Comparison of ENCODE assay signal across 14 cellular contexts in genomic region chr4:147310312-147310711, GRCh38.
DNase-seq lines count a peak whose midpoint lies in the region; ATAC-seq and TF ChIP-seq lines count a peak whose summit lies in the region.
"Had no signal": no experiment of that assay in that cellular context is flagged by ENCODE, and none has a peak within 500 bp of the region (broad histone marks: within the 10 kb centered on the region; RNA-seq: fewer than 3 reads in every experiment).

No MANE protein-coding gene starts in this region.

- TF ChIP-seq RAD21 in IMR-90 (IDR thresholded peaks at IDR 0.05; ENCODE audit: low read length): no peak

- no peak overlapping the region for H4K5ac ChIP-seq in IMR-90 (ENCODE audit: low read depth, low read length)

- intact Hi-C loops in IMR-90 (cut with micrococcal nuclease): loop anchor here (10.0 kb wide), 1 partner anchor 274 kb away; no protein-coding TSS in a partner anchor
- intact Hi-C loops in CD4-positive, alpha-beta memory T cell (cut with micrococcal nuclease): no loop called here
- intact Hi-C loops in adrenal gland (cut with DNase I): no loop called here

- H3K4me1 Mint-ChIP-seq in endodermal cell (peaks cover 3% of the 10 kb centered on the region), neural crest cell (peaks cover 67% of the 10 kb centered on the region)
- H3K4me1 Mint-ChIP-seq in CD4-positive, alpha-beta memory T cell: no peaks in the 10 kb centered on the region
- H3K4me1 Mint-ChIP-seq: CD4-positive, CD25-positive, alpha-beta regulatory T cell had no signal

- no peak overlapping the region for H2BK5ac ChIP-seq in IMR-90 (ENCODE audit: low read depth, low read length, poor library complexity, severe bottlenecking)

- no peak overlapping the region for H3K4me3 ChIP-seq in IMR-90 (ENCODE audit: insufficient read depth, low read depth, low read length)
- H3K4me3 ChIP-seq in endodermal cell (ENCODE audit: low read length): no peak overlapping the region
- no peak overlapping the region for H3K4me3 ChIP-seq in CD4-positive, alpha-beta memory T cell (ENCODE audit: low read length in 2 of 2)
- no peak overlapping the region for H3K4me3 ChIP-seq in adrenal gland
- H3K4me3 ChIP-seq: GM23248, HAP-1 had no signal

- H3K9me3 ChIP-seq in IMR-90 (ENCODE audit: control insufficient read depth, insufficient read depth, low read length) (no peaks in the 10 kb centered on the region), endodermal cell (ENCODE audit: control insufficient read depth, low read length) (no peaks in the 10 kb centered on the region), adrenal gland (replicated peaks in 1 of 3) (no peaks in the 10 kb centered on the region)
- no peaks in the 10 kb centered on the region for H3K9me3 ChIP-seq in CD4-positive, alpha-beta memory T cell (ENCODE audit: control insufficient read depth in 1 of 2, low read length in 2 of 2)
- H3K9me3 ChIP-seq: BE2C, Caco-2, HAP-1 had no signal

- peak overlapping the region; percentile 54; the same call in 1 of the 3 replicates for H2BK15ac ChIP-seq in IMR-90 (ENCODE audit: low read depth, low read length)

- no peak overlapping the region for H3K27ac ChIP-seq in IMR-90 (ENCODE audit: insufficient read depth, low read length)
- H3K27ac ChIP-seq in endodermal cell (ENCODE audit: low read depth, low read length): peak overlapping the region; percentile 12
- H3K27ac ChIP-seq in CD4-positive, alpha-beta memory T cell (ENCODE audit: low read depth, low read length): no peak overlapping the region
- no peak overlapping the region for H3K27ac ChIP-seq in adrenal gland
- H3K27ac ChIP-seq: GM23248 had no signal

- no TSS peak for BruUV-seq in IMR-90 (replicated peaks; lab: Mats Ljungman, UMichigan)

- no peak overlapping the region for H3K4me2 ChIP-seq in IMR-90 (ENCODE audit: low read depth, low read length)

- no peaks in the 10 kb centered on the region for H3K36me3 ChIP-seq in IMR-90 (ENCODE audit: control insufficient read depth, insufficient read depth, low read length)
- no peaks in the 10 kb centered on the region for H3K36me3 ChIP-seq in endodermal cell (ENCODE audit: control insufficient read depth, insufficient read depth, low read length)
- no peaks in the 10 kb centered on the region for H3K36me3 ChIP-seq in CD4-positive, alpha-beta memory T cell (ENCODE audit: insufficient read depth, low read length)
- H3K36me3 ChIP-seq in adrenal gland (replicated peaks in 1 of 2): no peaks in the 10 kb centered on the region
- H3K36me3 ChIP-seq: BE2C, HAP-1 had no signal

- H3K79me1 ChIP-seq in IMR-90 (ENCODE audit: low read depth in 1 of 2, low read length in 2 of 2): no peaks in the 10 kb centered on the region

- in situ Hi-C loops in IMR-90 (cut with MboI; ENCODE audit: low sequenced_read_pairs): no loop called here

- H3K4ac ChIP-seq in IMR-90 (ENCODE audit: low read depth, low read length): no peak overlapping the region

- no peaks in the 10 kb centered on the region for H4K20me1 ChIP-seq in IMR-90 (ENCODE audit: insufficient read depth, low read length)

- TF ChIP-seq CTCF in IMR-90 (conservative IDR thresholded peaks at IDR 0.05; ENCODE audit: low read depth, low read length) (no peak), endodermal cell (conservative IDR thresholded peaks at IDR 0.05) (no peak), neural crest cell (conservative IDR thresholded peaks at IDR 0.05) (no peak), adrenal gland (IDR thresholded peaks at IDR 0.05) (no peak)

- no peak overlapping the region for H3K14ac ChIP-seq in IMR-90 (replicated peaks; ENCODE audit: low read depth, low read length)

- H3K4me1 ChIP-seq in IMR-90 (ENCODE audit: control insufficient read depth, insufficient read depth, low read length): peaks cover 9% of the 10 kb centered on the region
- no peaks in the 10 kb centered on the region for H3K4me1 ChIP-seq in endodermal cell (ENCODE audit: control insufficient read depth, insufficient read depth, low read length)
- no peaks in the 10 kb centered on the region for H3K4me1 ChIP-seq in CD4-positive, alpha-beta memory T cell (ENCODE audit: insufficient read depth, low read length)
- H3K4me1 ChIP-seq in adrenal gland (replicated peaks in 1 of 2): no peaks in the 10 kb centered on the region
- H3K4me1 ChIP-seq: BE2C, Caco-2, HAP-1 had no signal

- H3K9me1 ChIP-seq in IMR-90 (ENCODE audit: insufficient read depth, low read length): no peaks in the 10 kb centered on the region; the same call in 1 of the 2 replicates

- no peaks in the 10 kb centered on the region for H3K27me3 Mint-ChIP-seq in endodermal cell (ENCODE audit: insufficient read depth)
- H3K27me3 Mint-ChIP-seq in neural crest cell (ENCODE audit: low read depth): no peaks in the 10 kb centered on the region
- no peaks in the 10 kb centered on the region for H3K27me3 Mint-ChIP-seq in CD4-positive, alpha-beta memory T cell
- H3K27me3 Mint-ChIP-seq: CD4-positive, CD25-positive, alpha-beta regulatory T cell had no signal

- CTCF ChIA-PET in IMR-90 (lab: Yijun Ruan, JAX): no interaction called here
- CTCF ChIA-PET in CD4-positive, alpha-beta memory T cell (lab: Charles Lee; ENCODE audit: partially characterized antibody): no interaction called here

- H3K36me3 Mint-ChIP-seq in endodermal cell (ENCODE audit: low read depth): no peaks in the 10 kb centered on the region
- H3K36me3 Mint-ChIP-seq in neural crest cell (ENCODE audit: low read depth): no peaks in the 10 kb centered on the region
- no peaks in the 10 kb centered on the region for H3K36me3 Mint-ChIP-seq in CD4-positive, alpha-beta memory T cell
- H3K36me3 Mint-ChIP-seq: CD4-positive, CD25-positive, alpha-beta regulatory T cell had no signal

- H3K56ac ChIP-seq in IMR-90 (ENCODE audit: extremely low read depth, insufficient read depth, low read length): no peak overlapping the region

- H2BK120ac ChIP-seq in IMR-90 (ENCODE audit: low read depth, low read length): no peak overlapping the region

- DNase-seq in IMR-90: no peak
- no peak for DNase-seq in endodermal cell
- peak; percentile 23 for DNase-seq in neural crest cell (ENCODE audit: low read depth, low spot score)
- no peak for DNase-seq in midbrain (lab: John Stamatoyannopoulos, UW)
- DNase-seq in CD4-positive, alpha-beta memory T cell: no peak
- DNase-seq in NCI-H748 treated with DMSO at 0.1 percent for 48 hours (lab: John Stamatoyannopoulos, UW): no peak
- no peak for DNase-seq in adrenal gland
- DNase-seq: ACHN; BE2C; C1 segment of cervical spinal cord; Caco-2; CD4-positive, CD25-positive, alpha-beta regulatory T cell; GM23248 had no signal

- no peak overlapping the region for H2BK20ac ChIP-seq in IMR-90 (ENCODE audit: low read depth, low read length)

- H3K27me3 ChIP-seq in IMR-90 (ENCODE audit: control insufficient read depth, insufficient read depth, low read length): no peaks in the 10 kb centered on the region
- H3K27me3 ChIP-seq in endodermal cell (ENCODE audit: control insufficient read depth, insufficient read depth, low read length, poor library complexity, severe bottlenecking): no peaks in the 10 kb centered on the region
- no peaks in the 10 kb centered on the region for H3K27me3 ChIP-seq in CD4-positive, alpha-beta memory T cell (ENCODE audit: insufficient read depth, low read length)
- H3K27me3 ChIP-seq in adrenal gland: no peaks in the 10 kb centered on the region
- H3K27me3 ChIP-seq: BE2C had no signal

- WGBS in IMR-90 (ENCODE audit: extremely low coverage in 2 of 2, insufficient read length in 1 of 2), 2 experiments: 100% methylated on average over 2 of the region's 4 CpGs; no CpG with 5 or more reads in 1 of the 2 experiments
- WGBS in endodermal cell (ENCODE audit: insufficient coverage in 1 of 2, insufficient read length in 1 of 2), 2 experiments: 75 to 80% methylated on average over 4 of the region's 4 CpGs
- WGBS in adrenal gland, 4 donors: 55 to 68% (median 62%) methylated on average over 4 of the region's 4 CpGs

- H4K8ac ChIP-seq in IMR-90 (ENCODE audit: low read depth in 2 of 2, low read length in 2 of 2): no peak overlapping the region

- H3K18ac ChIP-seq in IMR-90 (ENCODE audit: low read depth, low read length): no peak overlapping the region

- dilution Hi-C loops in IMR-90 (cut with HindIII; ENCODE audit: low sequenced_read_pairs, unreplicated experiment): no loop called here

- ATAC-seq in IMR-90 (ENCODE audit: low read depth): no peak

- no peak overlapping the region for H2AK9ac ChIP-seq in IMR-90 (replicated peaks; ENCODE audit: low read depth, low read length, poor library complexity)

- H2AK5ac ChIP-seq in IMR-90 (ENCODE audit: low read depth, low read length): peak overlapping the region; percentile 20; the same call in 1 of the 2 replicates

- POLR2A ChIA-PET in IMR-90 (lab: Charles Lee; ENCODE audit: unreplicated experiment): no interaction called here
- POLR2A ChIA-PET in CD4-positive, alpha-beta memory T cell (lab: Charles Lee; ENCODE audit: partially characterized antibody): no interaction called here

- H3K9ac ChIP-seq in IMR-90 (ENCODE audit: low read depth, low read length) (no peak overlapping the region), endodermal cell (ENCODE audit: extremely low read depth, low read length, poor library complexity, severe bottlenecking) (no peak overlapping the region)
- H3K9ac ChIP-seq: GM23248 had no signal

- no peak overlapping the region for H2AFZ ChIP-seq in IMR-90 (replicated peaks; ENCODE audit: low read length, poor library complexity)
- H2AFZ ChIP-seq: GM23248 had no signal

- no peak overlapping the region for H3K4me3 Mint-ChIP-seq in endodermal cell
- peak overlapping the region; percentile 51 for H3K4me3 Mint-ChIP-seq in neural crest cell
- H3K4me3 Mint-ChIP-seq in CD4-positive, alpha-beta memory T cell: no peak overlapping the region
- H3K4me3 Mint-ChIP-seq: CD4-positive, CD25-positive, alpha-beta regulatory T cell had no signal

- H3K27ac Mint-ChIP-seq in endodermal cell (no peak overlapping the region), neural crest cell (ENCODE audit: unreplicated experiment) (peak overlapping the region; percentile 71)
- H3K27ac Mint-ChIP-seq in CD4-positive, alpha-beta memory T cell: no peak overlapping the region
- H3K27ac Mint-ChIP-seq: CD4-positive, CD25-positive, alpha-beta regulatory T cell had no signal

- H3K9me3 Mint-ChIP-seq in endodermal cell: no peaks in the 10 kb centered on the region
- H3K9me3 Mint-ChIP-seq in neural crest cell: peaks cover 2% of the 10 kb centered on the region
- peaks cover 0 to 3% (median under 1%) of the 10 kb centered on the region in 8 donors for H3K9me3 Mint-ChIP-seq in CD4-positive, alpha-beta memory T cell

- no peak for TF ChIP-seq POLR2A in IMR-90 (IDR thresholded peaks at IDR 0.05; ENCODE audit: low read depth, low read length)
- no peak for TF ChIP-seq POLR2A in adrenal gland (IDR thresholded peaks at IDR 0.05)

- peak overlapping the region; percentile 15; the same call in 1 of the 2 replicates for H4K91ac ChIP-seq in IMR-90 (ENCODE audit: insufficient read depth, low read depth, low read length)

- no peak overlapping the region for H3K23ac ChIP-seq in IMR-90 (ENCODE audit: low read depth, low read length)

TF ChIP-seq in IMR-90, 13 proteins besides CTCF, POLR2A, EP300 and RAD21 (continues in another document):
- TF ChIP-seq SMC3 (IDR thresholded peaks at IDR 0.05; ENCODE audit: low read depth, low read length): no peak
- no peak for TF ChIP-seq RCOR1 (IDR thresholded peaks at IDR 0.05; ENCODE audit: insufficient replicate concordance, low read length)
